In genomic region chr1:55127827-55128343, GRCh38 we compare ENCODE assay signal across 7 cellular contexts.
DNase-seq lines count a peak whose midpoint lies in the region; ATAC-seq and TF ChIP-seq lines count a peak whose summit lies in the region.

No MANE protein-coding gene starts in this region.

- peak; percentile 72 for ATAC-seq in GM18511 (IDR thresholded peaks at IDR 0.05; ENCODE audit: unreplicated experiment)
- peak; percentile 41 for ATAC-seq in mucosa of descending colon
- ATAC-seq in WTC11, result no peak

- H3K27me3 Mint-ChIP-seq in HFFc6 (ENCODE audit: insufficient read depth), result no peaks in the 10 kb centered on the region
- H3K27me3 Mint-ChIP-seq in WTC11 (ENCODE audit: low read depth), result no peaks in the 10 kb centered on the region

- TF ChIP-seq CTCF in HFFc6 (IDR thresholded peaks at IDR 0.05) (no peak), mucosa of descending colon (IDR thresholded peaks at IDR 0.05) (no peak), WTC11 (IDR thresholded peaks at IDR 0.05) (no peak)

- H3K36me3 ChIP-seq in SJCRH30, result peaks cover 87% of the 10 kb centered on the region
- H3K36me3 ChIP-seq in mucosa of descending colon (ENCODE audit: low read depth), result peaks cover 21% of the 10 kb centered on the region

- H3K4me1 Mint-ChIP-seq in HFFc6 (ENCODE audit: low read depth), result peaks cover 53% of the 10 kb centered on the region
- H3K4me1 Mint-ChIP-seq in WTC11, result no peaks in the 10 kb centered on the region

- H3K27ac ChIP-seq in SJCRH30, result peak overlapping the region; percentile 67

- H3K4me3 Mint-ChIP-seq in HFFc6 (no peak overlapping the region; the same call in 1 of the 2 replicates), WTC11 (no peak overlapping the region)

- peaks cover 3% of the 10 kb centered on the region for H3K9me3 ChIP-seq in SJCRH30 (replicated peaks)
- H3K9me3 ChIP-seq in mucosa of descending colon, result no peaks in the 10 kb centered on the region

- CTCF ChIA-PET in WTC11 (lab: Charles Lee), result interaction anchor here (0.7 kb wide), 1 partner anchor 183 kb away, joined by 3 read pairs; no protein-coding TSS in a partner anchor

- H3K27me3 ChIP-seq in SJCRH30, result no peaks in the 10 kb centered on the region

- H3K36me3 Mint-ChIP-seq in HFFc6 (ENCODE audit: low read depth) (peaks cover 64% of the 10 kb centered on the region), WTC11 (peaks cover 72% of the 10 kb centered on the region)

- intact Hi-C loops in mucosa of descending colon (cut with DNase I, micrococcal nuclease), result no loop called here

- H3K9me3 Mint-ChIP-seq in HFFc6, result peaks cover 4% of the 10 kb centered on the region; the same call in 1 of the 2 replicates
- no peaks in the 10 kb centered on the region for H3K9me3 Mint-ChIP-seq in WTC11

- DNase-seq in HFFc6 (peak; percentile 36), SJCRH30 (peak; percentile 22 to 46), mucosa of descending colon (no peak), islet precursor cell (no peak), WTC11 (ENCODE audit: low spot score) (no peak), putamen (ENCODE audit: low spot score) (no peak)

- H3K4me1 ChIP-seq in SJCRH30 (peaks cover 21% of the 10 kb centered on the region), mucosa of descending colon (ENCODE audit: low read depth) (no peaks in the 10 kb centered on the region)

- POLR2A ChIA-PET in WTC11 (lab: Charles Lee), result no interaction called here

- H3K27ac Mint-ChIP-seq in HFFc6 (peak overlapping the region; percentile 46), WTC11 (no peak overlapping the region)

- H3K4me3 ChIP-seq in SJCRH30, result no peak overlapping the region
- no peak overlapping the region for H3K4me3 ChIP-seq in mucosa of descending colon

TF ChIP-seq in WTC11, 78 proteins besides CTCF, POLR2A, EP300 and RAD21:
- TF ChIP-seq FOXK1 (CRISPR knock-in tag; IDR thresholded peaks at IDR 0.05) (no peak), OVOL2 (CRISPR knock-in tag; IDR thresholded peaks at IDR 0.05; ENCODE audit: borderline replicate concordance) (no peak), GRHL2 (CRISPR knock-in tag; IDR thresholded peaks at IDR 0.05; ENCODE audit: insufficient replicate concordance, severe bottlenecking) (no peak), SP1 (CRISPR knock-in tag; conservative IDR thresholded peaks at IDR 0.05) (no peak), ZNF138 (CRISPR knock-in tag; conservative IDR thresholded peaks at IDR 0.05) (no peak), RELA (CRISPR knock-in tag; IDR thresholded peaks at IDR 0.05; ENCODE audit: borderline replicate concordance) (no peak), EMX1 (CRISPR knock-in tag; IDR thresholded peaks at IDR 0.05) (no peak), ZNF121 (CRISPR knock-in tag; IDR thresholded peaks at IDR 0.05) (no peak), NR2C2 (CRISPR knock-in tag; IDR thresholded peaks at IDR 0.05) (no peak), NFATC4 (CRISPR knock-in tag; IDR thresholded peaks at IDR 0.05) (no peak), ZNF281 (CRISPR knock-in tag; IDR thresholded peaks at IDR 0.05) (no peak), ATF3 (CRISPR knock-in tag; conservative IDR thresholded peaks at IDR 0.05) (no peak), ZBTB43 (CRISPR knock-in tag; IDR thresholded peaks at IDR 0.05) (no peak), IRF2 (CRISPR knock-in tag; IDR thresholded peaks at IDR 0.05; ENCODE audit: borderline replicate concordance, low read depth) (no peak), MYBL2 (CRISPR knock-in tag; IDR thresholded peaks at IDR 0.05) (no peak), IRF1 (CRISPR knock-in tag; IDR thresholded peaks at IDR 0.05) (no peak), ZNF396 (CRISPR knock-in tag; IDR thresholded peaks at IDR 0.05; ENCODE audit: borderline replicate concordance) (no peak)

Comparison
In these comparisons a context has a peak if more than half of its experiments do, and no peak if none do; other contexts are left out.
1. DNase-seq: peak in HFFc6 (single experiment) and SJCRH30 (2 of 2); none in mucosa of descending colon (0 of 3), islet precursor cell (single experiment), WTC11 (single experiment) and putamen (single experiment).